Comparison of ENCODE assay signal across 25 cellular contexts in genomic region chr3:122019493-122019892, GRCh38. TPM values are rescaled to one million over a fixed set of nuclear protein-coding genes. Genes with fewer than 3 reads are reported as not detected.
DNase-seq lines count a peak whose midpoint lies in the region; ATAC-seq, FAIRE-seq and TF ChIP-seq lines count a peak whose summit lies in the region.
"Had no signal": no experiment of that assay in that cellular context is flagged by ENCODE, and none has a peak within 500 bp of the region (broad histone marks: within the 10 kb centered on the region; RNA-seq: fewer than 3 reads in every experiment).

No MANE protein-coding gene starts in this region.

- DNase-seq in GM13976 (ENCODE audit: low spot score) (peak; percentile 50), frontal cortex (ENCODE audit: low spot score in 2 of 2) (no peak), HUDEP-2 (lab: John Stamatoyannopoulos, UW; ENCODE audit: unreplicated experiment in 76 of 76) (no peak), NCI-H510A (lab: John Stamatoyannopoulos, UW) (no peak), WTC11 (ENCODE audit: low spot score) (no peak)
- DNase-seq: Caco-2; CD4-positive, alpha-beta T cell; GDM1; H7; HFFc6; Kasumi-1; MG63; NCI-H1105; NCI-H1694; NCI-H2081 treated with DMSO at 0.1 percent for 48 hours; NCI-H446 treated with DMSO at 0.1 percent for 48 hours had no signal

- H3K9me3 ChIP-seq in DOHH2 (ENCODE audit: control insufficient read depth, insufficient read depth, low read length) (peaks cover 6% of the 10 kb centered on the region; the same call in 1 of the 2 replicates), OCI-LY1 (ENCODE audit: low read length) (no peaks in the 10 kb centered on the region)
- H3K9me3 ChIP-seq: Caco-2, MG63, SJSA1 had no signal

- no peak overlapping the region; the same call in 1 of the 2 replicates for H3K9ac ChIP-seq in OCI-LY1 (ENCODE audit: low read length)

- no peaks in the 10 kb centered on the region; the same call in 1 of the 2 replicates for H3K27me3 Mint-ChIP-seq in WTC11 (ENCODE audit: low read depth)
- H3K27me3 Mint-ChIP-seq: IgD-negative memory B cell had no signal

- H3K27me3 ChIP-seq in DOHH2 (ENCODE audit: control insufficient read depth, low read length): no peaks in the 10 kb centered on the region
- no peaks in the 10 kb centered on the region for H3K27me3 ChIP-seq in OCI-LY1 (ENCODE audit: insufficient read depth, low read length)
- H3K27me3 ChIP-seq: MG63, SJSA1 had no signal

- H3K4me1 ChIP-seq in DOHH2 (ENCODE audit: control insufficient read depth, low read length) (peaks cover 72% of the 10 kb centered on the region), OCI-LY1 (ENCODE audit: insufficient read depth, low read length, severe bottlenecking) (peaks cover 59% of the 10 kb centered on the region)
- H3K4me1 ChIP-seq: SJSA1 had no signal

- peak; percentile 29 for ATAC-seq in GM19463 (IDR thresholded peaks at IDR 0.05; ENCODE audit: unreplicated experiment)
- no peak for ATAC-seq in WTC11

- H4K20me1 ChIP-seq in DOHH2 (ENCODE audit: control insufficient read depth, insufficient read depth, low read depth, low read length): no peaks in the 10 kb centered on the region
- H4K20me1 ChIP-seq in OCI-LY1 (ENCODE audit: insufficient read depth, low read length): no peaks in the 10 kb centered on the region

- H3K9me3 Mint-ChIP-seq in WTC11: no peaks in the 10 kb centered on the region
- H3K9me3 Mint-ChIP-seq: CD4-positive, alpha-beta T cell; HFFc6 had no signal

- no peak overlapping the region for H3K4me3 Mint-ChIP-seq in WTC11
- H3K4me3 Mint-ChIP-seq: CD4-positive, alpha-beta T cell; HFFc6; T-helper 2 cell treated with Interferon-gamma antibody and Interleukin-4, amounts not matched to agents 5 μg/mL and 100 μg/mL, for 36 hours had no signal

- H3K36me3 ChIP-seq in DOHH2 (ENCODE audit: control insufficient read depth, low read length) (no peaks in the 10 kb centered on the region), OCI-LY1 (ENCODE audit: insufficient read depth, low read length) (peaks cover 4% of the 10 kb centered on the region; the same call in 1 of the 2 replicates)
- H3K36me3 ChIP-seq: MG63, SJSA1 had no signal

- no peak for FAIRE-seq in frontal cortex (lab: Jason Lieb, UNC)
- FAIRE-seq: A204.1, HTR-8/SVneo had no signal

- H2AFZ ChIP-seq in OCI-LY1 (ENCODE audit: low read length): no peak overlapping the region

- TF ChIP-seq CTCF in DOHH2 (IDR thresholded peaks at IDR 0.05; ENCODE audit: low read depth, low read length, poor library complexity, severe bottlenecking) (no peak), GM13976 (IDR thresholded peaks at IDR 0.05; ENCODE audit: borderline replicate concordance, control extremely low read depth, extremely low read depth, insufficient read depth, missing control alignments) (no peak), OCI-LY1 (IDR thresholded peaks at IDR 0.05; ENCODE audit: low read length) (no peak), WTC11 (IDR thresholded peaks at IDR 0.05) (no peak)

- in situ Hi-C loops in GM13976 (cut with MboI; ENCODE audit: low sequenced_read_pairs, unreplicated experiment): no loop called here

- peaks cover 19% of the 10 kb centered on the region for H3K4me1 Mint-ChIP-seq in WTC11

- H3F3A ChIP-seq in DOHH2 (ENCODE audit: control insufficient read depth, insufficient read depth) (peaks cover 11% of the 10 kb centered on the region), OCI-LY1 (ENCODE audit: insufficient read depth, low read length) (no peaks in the 10 kb centered on the region)

- H3K4me2 ChIP-seq in DOHH2 (ENCODE audit: low read length) (peak overlapping the region; percentile 92; the same call in 1 of the 2 replicates), OCI-LY1 (ENCODE audit: low read length) (peak overlapping the region; percentile 67; the same call in 1 of the 2 replicates)

- H3K4me3 ChIP-seq in DOHH2 (ENCODE audit: low read length) (no peak overlapping the region), OCI-LY1 (ENCODE audit: low read depth, low read length, poor library complexity, severe bottlenecking) (no peak overlapping the region)
- H3K4me3 ChIP-seq: MG63, SJSA1 had no signal

- H3K79me2 ChIP-seq in DOHH2 (ENCODE audit: control insufficient read depth, low read length): no peaks in the 10 kb centered on the region
- no peaks in the 10 kb centered on the region for H3K79me2 ChIP-seq in OCI-LY1 (ENCODE audit: insufficient read depth, low read length)

- CTCF ChIA-PET in WTC11 (lab: Charles Lee): interaction anchor here (3.3 kb wide), 1 partner anchor 24 kb away, joined by 20 read pairs; no protein-coding TSS in a partner anchor

- POLR2A ChIA-PET in WTC11 (lab: Charles Lee): no interaction called here

- no peaks in the 10 kb centered on the region for H3K9me2 ChIP-seq in DOHH2 (replicated peaks; ENCODE audit: control insufficient read depth, low read length)
- no peaks in the 10 kb centered on the region for H3K9me2 ChIP-seq in OCI-LY1 (ENCODE audit: low read depth, low read length)

- no peak overlapping the region for H3K27ac ChIP-seq in DOHH2 (ENCODE audit: low read depth, low read length)
- peak overlapping the region; percentile 77 for H3K27ac ChIP-seq in OCI-LY1 (ENCODE audit: low read depth, low read length, poor library complexity, severe bottlenecking)
- H3K27ac ChIP-seq: SJSA1 had no signal

- H3K36me3 Mint-ChIP-seq in WTC11: no peaks in the 10 kb centered on the region

- no peak overlapping the region for H3K27ac Mint-ChIP-seq in WTC11
- H3K27ac Mint-ChIP-seq: CD4-positive, alpha-beta T cell; HFFc6; IgD-negative memory B cell; T-helper 2 cell treated with Interferon-gamma antibody and Interleukin-4, amounts not matched to agents 5 μg/mL and 100 μg/mL, for 36 hours had no signal

TF ChIP-seq in WTC11, 78 proteins besides CTCF, POLR2A, EP300 and RAD21:
- no peak for TF ChIP-seq ARID4B (CRISPR knock-in tag; IDR thresholded peaks at IDR 0.05; ENCODE audit: borderline replicate concordance)
- TF ChIP-seq AR (CRISPR knock-in tag; IDR thresholded peaks at IDR 0.05): no peak
- TF ChIP-seq CREM (CRISPR knock-in tag; IDR thresholded peaks at IDR 0.05): no peak
- no peak for TF ChIP-seq ELF4 (CRISPR knock-in tag; IDR thresholded peaks at IDR 0.05; ENCODE audit: low read depth)
- TF ChIP-seq ATF3 (CRISPR knock-in tag; conservative IDR thresholded peaks at IDR 0.05): no peak
TF ChIP-seq in WTC11: peak in this region for 0.

RNA-seq across cellular contexts. Expression of gene ILDR1, which starts 2.6 kb away (rescaled TPM):
- not detected for total RNA-seq in frontal cortex
- 2.3 to 3.4 TPM (median 2.8 TPM) in 3 replicates for total RNA-seq in WTC11 (2021)
- total RNA-seq: CD4-positive, alpha-beta T cell; Daoy; HFFc6; SJSA1 had no signal

RNA-seq across cellular contexts. Expression of gene CD86, which starts 35.7 kb away (rescaled TPM):
- 1.2 TPM for total RNA-seq in frontal cortex
- 0.25 to 0.61 TPM (median 0.30 TPM) in 3 replicates for total RNA-seq in WTC11 (2021)
- total RNA-seq: Caco-2, HFFc6, SJSA1 had no signal
